Comparison of ENCODE assay signal across 1 cellular context in the genomic region with DNA sequence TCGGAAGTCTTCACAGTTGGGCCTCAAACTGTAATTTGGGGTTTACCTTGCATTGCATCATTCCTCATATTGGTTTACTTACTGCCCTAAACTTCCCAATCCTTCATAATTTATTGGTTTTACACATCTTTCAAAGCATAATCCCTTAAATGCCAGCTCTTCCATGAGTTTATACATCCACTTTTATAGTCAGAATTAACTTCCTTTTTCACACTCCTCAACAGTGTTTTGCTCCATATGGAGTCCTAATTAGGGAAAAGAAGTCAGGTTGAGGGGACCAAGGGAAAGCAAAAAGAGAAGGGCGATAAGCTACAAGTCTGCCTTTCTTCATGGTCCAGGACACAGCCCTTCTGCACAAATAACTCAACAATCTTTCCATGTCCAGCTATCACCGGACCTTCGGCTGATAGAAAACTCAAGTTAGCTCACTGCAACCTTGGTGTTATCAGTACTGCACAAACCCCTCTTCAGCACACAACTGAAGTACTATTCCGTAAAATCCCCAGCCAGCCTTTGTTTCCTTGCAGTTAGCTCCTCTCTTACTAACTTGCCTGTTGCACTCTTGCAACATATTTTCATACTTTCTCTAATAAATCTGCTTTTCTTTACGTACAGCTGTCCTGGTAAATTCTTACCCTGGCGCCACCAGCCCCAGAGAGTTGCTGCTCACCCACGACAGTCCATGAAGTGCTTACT.
A peak's percentile ranks its signal among the peaks of the same experiment; 100 is the strongest.
TF ChIP-seq lines count a peak whose summit lies in the region.

No MANE protein-coding gene starts in this region.

TF ChIP-seq in K562, 482 proteins besides CTCF, POLR2A, EP300 and RAD21 (continues in another document):
- TF ChIP-seq TBL1XR1 (IDR thresholded peaks at IDR 0.05; ENCODE audit: low read length in 2 of 2), result no peak
- TF ChIP-seq, protein P1, sequence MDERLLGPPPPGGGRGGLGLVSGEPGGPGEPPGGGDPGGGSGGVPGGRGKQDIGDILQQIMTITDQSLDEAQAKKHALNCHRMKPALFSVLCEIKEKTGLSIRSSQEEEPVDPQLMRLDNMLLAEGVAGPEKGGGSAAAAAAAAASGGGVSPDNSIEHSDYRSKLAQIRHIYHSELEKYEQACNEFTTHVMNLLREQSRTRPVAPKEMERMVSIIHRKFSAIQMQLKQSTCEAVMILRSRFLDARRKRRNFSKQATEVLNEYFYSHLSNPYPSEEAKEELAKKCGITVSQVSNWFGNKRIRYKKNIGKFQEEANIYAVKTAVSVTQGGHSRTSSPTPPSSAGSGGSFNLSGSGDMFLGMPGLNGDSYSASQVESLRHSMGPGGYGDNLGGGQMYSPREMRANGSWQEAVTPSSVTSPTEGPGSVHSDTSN (CRISPR knock-in tag; IDR thresholded peaks at IDR 0.05; ENCODE audit: low read depth), result no peak
- TF ChIP-seq, protein P1 (tag; conservative IDR thresholded peaks at IDR 0.05; ENCODE audit: low read depth), result peak; percentile 43; the same call in 1 of the 2 replicates
- no peak for TF ChIP-seq SPI1 (IDR thresholded peaks at IDR 0.05; ENCODE audit: borderline replicate concordance, low read depth, low read length)
- no peak for TF ChIP-seq FOXA1 (IDR thresholded peaks at IDR 0.05; ENCODE audit: borderline replicate concordance)
- peak; percentile 19; the same call in 1 of the 2 replicates for TF ChIP-seq THRAP3 (IDR thresholded peaks at IDR 0.05; ENCODE audit: borderline replicate concordance)
- TF ChIP-seq ZNF324 (CRISPR knock-in tag; IDR thresholded peaks at IDR 0.05), result no peak
- TF ChIP-seq ZBTB33 (CRISPR knock-in tag; IDR thresholded peaks at IDR 0.05), result no peak
- TF ChIP-seq HMG20B (CRISPR knock-in tag; IDR thresholded peaks at IDR 0.05), result no peak
- TF ChIP-seq CHD4 (IDR thresholded peaks at IDR 0.05; ENCODE audit: insufficient read depth, insufficient replicate concordance, low read depth, low read length, poor library complexity, severe bottlenecking), result no peak
- TF ChIP-seq, protein P2, sequence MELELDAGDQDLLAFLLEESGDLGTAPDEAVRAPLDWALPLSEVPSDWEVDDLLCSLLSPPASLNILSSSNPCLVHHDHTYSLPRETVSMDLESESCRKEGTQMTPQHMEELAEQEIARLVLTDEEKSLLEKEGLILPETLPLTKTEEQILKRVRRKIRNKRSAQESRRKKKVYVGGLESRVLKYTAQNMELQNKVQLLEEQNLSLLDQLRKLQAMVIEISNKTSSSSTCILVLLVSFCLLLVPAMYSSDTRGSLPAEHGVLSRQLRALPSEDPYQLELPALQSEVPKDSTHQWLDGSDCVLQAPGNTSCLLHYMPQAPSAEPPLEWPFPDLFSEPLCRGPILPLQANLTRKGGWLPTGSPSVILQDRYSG (tag; conservative IDR thresholded peaks at IDR 0.05; ENCODE audit: low read depth), result no peak
- TF ChIP-seq JUN (IDR thresholded peaks at IDR 0.05; ENCODE audit: borderline replicate concordance, low read depth, low read length), result 0 out of 2 replicates have a peak, but pooled peaks have one; percentile 32
- no peak for TF ChIP-seq JUN (CRISPR knock-in tag; IDR thresholded peaks at IDR 0.05; ENCODE audit: borderline replicate concordance)
- peak; percentile 62; the same call in 1 of the 2 replicates for TF ChIP-seq ZNF589 (CRISPR knock-in tag; IDR thresholded peaks at IDR 0.05; ENCODE audit: low read depth)
- peak; percentile 87 for TF ChIP-seq CBFA2T3 (IDR thresholded peaks at IDR 0.05)
- no peak; a peak in 1 of 4 replicates for TF ChIP-seq CSDE1 (IDR thresholded peaks at IDR 0.05)
- no peak for TF ChIP-seq NFYB (IDR thresholded peaks at IDR 0.05; ENCODE audit: extremely low read depth, insufficient read length)
- TF ChIP-seq, protein P3, sequence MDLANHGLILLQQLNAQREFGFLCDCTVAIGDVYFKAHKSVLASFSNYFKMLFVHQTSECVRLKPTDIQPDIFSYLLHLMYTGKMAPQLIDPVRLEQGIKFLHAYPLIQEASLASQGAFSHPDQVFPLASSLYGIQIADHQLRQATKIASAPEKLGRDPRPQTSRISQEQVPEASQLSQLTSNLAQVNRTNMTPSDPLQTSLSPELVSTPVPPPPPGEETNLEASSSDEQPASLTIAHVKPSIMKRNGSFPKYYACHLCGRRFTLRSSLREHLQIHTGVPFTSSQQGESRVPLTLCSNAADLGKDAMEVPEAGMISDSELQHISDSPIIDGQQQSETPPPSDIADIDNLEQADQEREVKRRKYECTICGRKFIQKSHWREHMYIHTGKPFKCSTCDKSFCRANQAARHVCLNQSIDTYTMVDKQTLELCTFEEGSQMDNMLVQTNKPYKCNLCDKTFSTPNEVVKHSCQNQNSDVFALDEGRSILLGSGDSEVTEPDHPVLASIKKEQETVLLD (IDR thresholded peaks at IDR 0.05), result 0 out of 2 replicates have a peak, but pooled peaks have one; percentile 24
- 0 out of 2 replicates have a peak, but pooled peaks have one; percentile 3 for TF ChIP-seq DEAF1 (CRISPR knock-in tag; IDR thresholded peaks at IDR 0.05)
- no peak for TF ChIP-seq PPARD (CRISPR knock-in tag; IDR thresholded peaks at IDR 0.05)
- 0 out of 4 replicates have a peak, but pooled peaks of 1 of the 2 experiments have one; percentile 26 for TF ChIP-seq KDM1A (IDR thresholded peaks at IDR 0.05)
- TF ChIP-seq BRF2 (IDR thresholded peaks at IDR 0.05; ENCODE audit: borderline replicate concordance, insufficient read depth, insufficient read length), result no peak
- no peak for TF ChIP-seq ZNF717 (CRISPR knock-in tag; IDR thresholded peaks at IDR 0.05)
- TF ChIP-seq SRF (CRISPR knock-in tag; IDR thresholded peaks at IDR 0.05), result peak in 1 of 2 experiments; percentile 29; a peak in 1 of 4 replicates
- no peak for TF ChIP-seq RBM17 (IDR thresholded peaks at IDR 0.05; ENCODE audit: borderline replicate concordance, low read depth, low read length)
- TF ChIP-seq ZNF253 (CRISPR knock-in tag; conservative IDR thresholded peaks at IDR 0.05), result no peak
- no peak for TF ChIP-seq RERE (CRISPR knock-in tag; IDR thresholded peaks at IDR 0.05; ENCODE audit: borderline replicate concordance)
- TF ChIP-seq CHD1 (IDR thresholded peaks at IDR 0.05; ENCODE audit: low read length), result no peak
- no peak for TF ChIP-seq PHB2 (IDR thresholded peaks at IDR 0.05; ENCODE audit: low read depth)
- TF ChIP-seq, protein P4, sequence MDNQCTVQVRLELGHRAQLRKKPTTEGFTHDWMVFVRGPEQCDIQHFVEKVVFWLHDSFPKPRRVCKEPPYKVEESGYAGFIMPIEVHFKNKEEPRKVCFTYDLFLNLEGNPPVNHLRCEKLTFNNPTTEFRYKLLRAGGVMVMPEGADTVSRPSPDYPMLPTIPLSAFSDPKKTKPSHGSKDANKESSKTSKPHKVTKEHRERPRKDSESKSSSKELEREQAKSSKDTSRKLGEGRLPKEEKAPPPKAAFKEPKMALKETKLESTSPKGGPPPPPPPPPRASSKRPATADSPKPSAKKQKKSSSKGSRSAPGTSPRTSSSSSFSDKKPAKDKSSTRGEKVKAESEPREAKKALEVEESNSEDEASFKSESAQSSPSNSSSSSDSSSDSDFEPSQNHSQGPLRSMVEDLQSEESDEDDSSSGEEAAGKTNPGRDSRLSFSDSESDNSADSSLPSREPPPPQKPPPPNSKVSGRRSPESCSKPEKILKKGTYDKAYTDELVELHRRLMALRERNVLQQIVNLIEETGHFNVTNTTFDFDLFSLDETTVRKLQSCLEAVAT (IDR thresholded peaks at IDR 0.05), result peak; percentile 36 to 43
- no peak for TF ChIP-seq ZNF764 (CRISPR knock-in tag; IDR thresholded peaks at IDR 0.05; ENCODE audit: low read depth)
- 0 out of 2 replicates have a peak, but pooled peaks have one; percentile 4 for TF ChIP-seq KLF13 (tag; IDR thresholded peaks at IDR 0.05; ENCODE audit: borderline replicate concordance, low read depth)
- TF ChIP-seq FOXK2 (conservative IDR thresholded peaks at IDR 0.05 in 1 of 2, IDR thresholded peaks at IDR 0.05 in 1 of 2; ENCODE audit: low read depth in 2 of 2), result no peak; a peak in 3 of 4 replicates
- TF ChIP-seq ETV1 (tag; conservative IDR thresholded peaks at IDR 0.05; ENCODE audit: low read depth), result peak; percentile 43; the same call in 1 of the 2 replicates
- no peak for TF ChIP-seq OTX1 (CRISPR knock-in tag; IDR thresholded peaks at IDR 0.05)
- peak; percentile 40 for TF ChIP-seq RBBP5 (IDR thresholded peaks at IDR 0.05; ENCODE audit: borderline replicate concordance, insufficient read depth, low read length, poor library complexity, severe bottlenecking)
- TF ChIP-seq PHF21A (IDR thresholded peaks at IDR 0.05; ENCODE audit: borderline replicate concordance, low read depth), result no peak
- TF ChIP-seq ZNF232 (CRISPR knock-in tag; IDR thresholded peaks at IDR 0.05), result no peak
